ENCODE assay signal across 21 cellular contexts in the genomic region with DNA sequence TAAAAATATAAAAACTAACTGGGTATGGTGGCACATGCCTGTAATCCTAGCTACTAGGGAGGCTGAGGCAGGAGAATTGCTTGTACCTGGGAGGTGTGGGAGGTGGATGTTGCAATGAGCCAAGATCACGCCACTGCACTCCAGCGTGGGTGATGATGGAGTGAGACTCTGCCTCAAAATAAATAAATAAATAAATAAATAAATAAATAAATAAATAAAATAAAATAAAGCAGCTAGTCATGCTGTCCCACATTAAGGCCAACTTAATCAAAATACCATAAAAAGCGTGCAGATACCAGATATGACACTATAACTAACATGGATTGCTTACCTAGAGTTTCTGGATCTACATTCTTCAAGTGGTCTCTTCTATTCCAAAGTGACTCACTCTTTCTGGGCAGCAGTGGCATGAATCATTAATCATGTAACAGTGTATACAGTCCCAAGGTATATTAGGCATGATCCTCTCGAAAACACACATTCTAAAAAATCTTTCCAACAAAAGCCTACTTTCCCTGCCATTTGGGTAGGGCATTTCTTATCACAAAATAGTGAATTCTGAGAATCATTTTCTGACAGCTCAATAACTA.
A peak's percentile ranks its signal among the peaks of the same experiment; 100 is the strongest.
DNase-seq lines count a peak whose midpoint lies in the region; ATAC-seq, FAIRE-seq and TF ChIP-seq lines count a peak whose summit lies in the region.
"Had no signal": no experiment of that assay in that cellular context is flagged by ENCODE, and none has a peak within 500 bp of the region (broad histone marks: within the 10 kb centered on the region; RNA-seq: fewer than 3 reads in every experiment).

No MANE protein-coding gene starts in this region.

- H3K27me3 ChIP-seq in astrocyte (ENCODE audit: insufficient read depth, low read length) (no peaks in the 10 kb centered on the region), keratinocyte (ENCODE audit: control insufficient read depth, extremely low read depth, insufficient read depth, low read length) (no peaks in the 10 kb centered on the region)
- no peaks in the 10 kb centered on the region for H3K27me3 ChIP-seq in effector memory CD4-positive, alpha-beta T cell (replicated peaks; ENCODE audit: control insufficient read depth, insufficient read depth, low read length, poor library complexity, severe bottlenecking)

- H3K36me3 Mint-ChIP-seq in astrocyte (ENCODE audit: low read depth, unreplicated experiment) = peaks cover 18% of the 10 kb centered on the region

- H3K4me1 ChIP-seq in A549 = no peaks in the 10 kb centered on the region
- no peaks in the 10 kb centered on the region for H3K4me1 ChIP-seq in astrocyte (ENCODE audit: insufficient read depth, low read length)
- no peaks in the 10 kb centered on the region for H3K4me1 ChIP-seq in keratinocyte (ENCODE audit: control insufficient read depth, extremely low read depth, insufficient read depth, low read length)
- no peaks in the 10 kb centered on the region for H3K4me1 ChIP-seq in effector memory CD4-positive, alpha-beta T cell (ENCODE audit: control insufficient read depth, insufficient read depth, low read length, poor library complexity, severe bottlenecking)
- H3K4me1 ChIP-seq: Caco-2 had no signal

- FAIRE-seq in A549 (lab: Jason Lieb, UNC) (no peak), astrocyte (lab: Jason Lieb, UNC) (no peak), keratinocyte (lab: Jason Lieb, UNC) (peak; percentile 75)
- FAIRE-seq: G401.6, GM12891, HepG2 had no signal

- H3K27ac ChIP-seq in A549 (no peak overlapping the region), astrocyte (ENCODE audit: low read depth, low read length) (no peak overlapping the region), keratinocyte (ENCODE audit: control insufficient read depth, insufficient read depth, low read length) (no peak overlapping the region)
- no peak overlapping the region for H3K27ac ChIP-seq in effector memory CD4-positive, alpha-beta T cell (ENCODE audit: insufficient read depth, low read length, poor library complexity, severe bottlenecking)
- H3K27ac ChIP-seq: KMS-11 had no signal

- H2AFZ ChIP-seq in astrocyte (ENCODE audit: low read depth, low read length) (no peak overlapping the region), keratinocyte (ENCODE audit: control insufficient read depth, low read length) (no peak overlapping the region)

- CTCF ChIA-PET in A549 (lab: Yijun Ruan, JAX) = no interaction called here

- WGBS in A549 (ENCODE audit: missing lambda C conversion rate) = 2% methylated on average over 4 of the region's 4 CpGs

- H3K27me3 Mint-ChIP-seq in astrocyte (ENCODE audit: low read depth, unreplicated experiment) = no peaks in the 10 kb centered on the region

- H3K4me3 Mint-ChIP-seq in astrocyte (ENCODE audit: unreplicated experiment) = no peak overlapping the region
- H3K4me3 Mint-ChIP-seq: HFFc6 had no signal

- no peaks in the 10 kb centered on the region for H3K36me3 ChIP-seq in astrocyte (ENCODE audit: insufficient read depth, low read length)
- no peaks in the 10 kb centered on the region for H3K36me3 ChIP-seq in keratinocyte (ENCODE audit: control insufficient read depth in 2 of 2, extremely low read depth in 1 of 2, insufficient read depth in 2 of 2, low read length in 2 of 2)
- no peaks in the 10 kb centered on the region for H3K36me3 ChIP-seq in effector memory CD4-positive, alpha-beta T cell (ENCODE audit: control insufficient read depth, insufficient read depth, low read length)

- H3K4me1 Mint-ChIP-seq in astrocyte (ENCODE audit: low read depth, unreplicated experiment) = peaks cover 40% of the 10 kb centered on the region

- no peak for TF ChIP-seq POLR2A in A549 (IDR thresholded peaks at IDR 0.05; ENCODE audit: low read length)

- no peaks in the 10 kb centered on the region for H3K9me3 ChIP-seq in A549
- no peaks in the 10 kb centered on the region for H3K9me3 ChIP-seq in astrocyte (ENCODE audit: insufficient read depth, low read depth, low read length)
- no peaks in the 10 kb centered on the region for H3K9me3 ChIP-seq in keratinocyte (ENCODE audit: control insufficient read depth, low read depth, low read length)
- H3K9me3 ChIP-seq in effector memory CD4-positive, alpha-beta T cell (ENCODE audit: control insufficient read depth, low read length) = no peaks in the 10 kb centered on the region
- H3K9me3 ChIP-seq: Caco-2 had no signal

- H3K27ac Mint-ChIP-seq in astrocyte (ENCODE audit: unreplicated experiment) = no peak overlapping the region
- H3K27ac Mint-ChIP-seq: HFFc6 had no signal

- POLR2A ChIA-PET in A549 (lab: Yijun Ruan, JAX) = no interaction called here

- no peaks in the 10 kb centered on the region for H3K9me3 Mint-ChIP-seq in astrocyte (ENCODE audit: unreplicated experiment)

- H4K20me1 ChIP-seq in astrocyte (ENCODE audit: insufficient read depth, low read length) = no peaks in the 10 kb centered on the region
- H4K20me1 ChIP-seq in keratinocyte (ENCODE audit: control insufficient read depth, extremely low read depth, insufficient read depth, low read length) = no peaks in the 10 kb centered on the region

- TF ChIP-seq RAD21 in A549 (conservative IDR thresholded peaks at IDR 0.05 in 1 of 2, IDR thresholded peaks at IDR 0.05 in 1 of 2) = no peak

- no peak overlapping the region for H3K4me2 ChIP-seq in A549
- no peak overlapping the region for H3K4me2 ChIP-seq in astrocyte (ENCODE audit: low read length)
- no peak overlapping the region for H3K4me2 ChIP-seq in keratinocyte (ENCODE audit: control insufficient read depth, extremely low read depth, insufficient read depth, low read depth, low read length)
- H3K4me2 ChIP-seq: KMS-11 had no signal

- no peak overlapping the region for H3K4me3 ChIP-seq in A549
- H3K4me3 ChIP-seq in astrocyte (ENCODE audit: insufficient read depth, low read depth, low read length) = no peak overlapping the region
- no peak overlapping the region for H3K4me3 ChIP-seq in keratinocyte (ENCODE audit: control insufficient read depth in 2 of 3, extremely low read depth in 1 of 3, insufficient read depth in 2 of 3, low read depth in 1 of 3, low read length in 3 of 3)
- H3K4me3 ChIP-seq in effector memory CD4-positive, alpha-beta T cell (ENCODE audit: insufficient read depth, low read depth, low read length, poor library complexity, severe bottlenecking) = no peak overlapping the region

- DNase-seq in A549 (ENCODE audit: low read depth in 1 of 2, low spot score in 1 of 2) (no peak), NCI-H226 (peak; percentile 56), astrocyte (ENCODE audit: low read depth) (peak; percentile 73), keratinocyte (ENCODE audit: low read depth, low spot score) (no peak), NCI-H1092 treated with DMSO at 0.1 percent for 48 hours (lab: John Stamatoyannopoulos, UW) (no peak), ecto neural progenitor cell (ENCODE audit: low spot score) (no peak)
- DNase-seq in effector memory CD4-positive, alpha-beta T cell = no peak
- DNase-seq: Caco-2, DMS79 treated with DMSO at 0.1 percent for 48 hours, GOT3, HFFc6, NCI-H1417, NCI-H2081, NCI-H526 treated with DMSO at 0.1 percent for 48 hours had no signal

- H3K9ac ChIP-seq in astrocyte (ENCODE audit: low read length) = no peak overlapping the region
- H3K9ac ChIP-seq in keratinocyte (ENCODE audit: control insufficient read depth, extremely low read depth, insufficient read depth, low read length) = no peak overlapping the region
- H3K9ac ChIP-seq: KMS-11 had no signal

- dilution Hi-C loops in keratinocyte (cut with MboI; ENCODE audit: extremely low pct_ligation_motif_present, low sequenced_read_pairs) = no loop called here

- TF ChIP-seq CTCF in A549 (IDR thresholded peaks at IDR 0.05) = no peak
- no peak for TF ChIP-seq CTCF in astrocyte (IDR thresholded peaks at IDR 0.05; ENCODE audit: insufficient read depth, low read depth, low read length)
- no peak for TF ChIP-seq CTCF in keratinocyte (optimal IDR thresholded peaks at IDR 0.05 in 1 of 3, IDR thresholded peaks at IDR 0.05 in 1 of 3, conservative IDR thresholded peaks at IDR 0.05 in 1 of 3; ENCODE audit: extremely low read depth in 1 of 3, insufficient read depth in 2 of 3, low read length in 3 of 3)

- no peak for ATAC-seq in A549
- no peak for ATAC-seq in GM21515 (IDR thresholded peaks at IDR 0.05; ENCODE audit: unreplicated experiment)
- ATAC-seq: HepG2, Right ventricle myocardium inferior, SK-N-SH treated with all-trans-retinoic acid at 6 μM for 48 hours had no signal

- H3K79me2 ChIP-seq in astrocyte (ENCODE audit: insufficient read depth, low read length) = no peaks in the 10 kb centered on the region
- no peaks in the 10 kb centered on the region for H3K79me2 ChIP-seq in keratinocyte (ENCODE audit: control insufficient read depth, insufficient read depth, low read length)

- H3K9me1 ChIP-seq in keratinocyte (ENCODE audit: control insufficient read depth, extremely low read depth, insufficient read depth, low read length) = no peaks in the 10 kb centered on the region

- no peak for TF ChIP-seq EP300 in A549 (IDR thresholded peaks at IDR 0.05)

TF ChIP-seq in A549, 52 proteins besides CTCF, POLR2A, EP300 and RAD21:
- TF ChIP-seq ZC3H11A (IDR thresholded peaks at IDR 0.05) (peak; percentile 29; the same call in 1 of the 2 replicates), RCOR1 (IDR thresholded peaks at IDR 0.05; ENCODE audit: low read depth, low read length) (no peak)

Comparison
In these comparisons a context has a peak if more than half of its experiments do, and no peak if none do; other contexts are left out.
1. DNase-seq: peak in NCI-H226 (single experiment) and astrocyte (single experiment); none in A549 (0 of 2), keratinocyte (single experiment), effector memory CD4-positive, alpha-beta T cell (0 of 3), NCI-H1092 treated with DMSO at 0.1 percent for 48 hours (single experiment) and ecto neural progenitor cell (single experiment).